In genomic region chr17:79832211-79833109, GRCh38 we compare ENCODE assay signal across 8 cellular contexts. TPM values are rescaled to one million over a fixed set of nuclear protein-coding genes. Genes with fewer than 3 reads are reported as not detected.
DNase-seq lines count a peak whose midpoint lies in the region; ATAC-seq and TF ChIP-seq lines count a peak whose summit lies in the region.

No MANE protein-coding gene starts in this region.

- DNase-seq in HL-60 (ENCODE audit: low read depth in 1 of 2, low spot score in 1 of 2), result peak in 1 of 2 experiments; percentile 47
- DNase-seq in amniotic epithelial cell (ENCODE audit: low read depth), result peak; percentile 47
- peak; percentile 67 for DNase-seq in sigmoid colon
- no peak for DNase-seq in DMS79 (lab: John Stamatoyannopoulos, UW)
- DNase-seq in putamen (ENCODE audit: low spot score), result no peak

- no peaks in the 10 kb centered on the region for H3K36me3 ChIP-seq in iPS-20b (ENCODE audit: insufficient read depth, low read depth, low read length)
- peaks cover 9 to 26% (median 16%) of the 10 kb centered on the region in 4 donors for H3K36me3 ChIP-seq in sigmoid colon

- no peak for ATAC-seq in HG03097 (IDR thresholded peaks at IDR 0.05; ENCODE audit: low FRiP score, unreplicated experiment)
- ATAC-seq in GM19328 (IDR thresholded peaks at IDR 0.05; ENCODE audit: unreplicated experiment), result no peak

- H3K27me3 ChIP-seq in HL-60 (ENCODE audit: insufficient read depth, poor library complexity, severe bottlenecking), result no peaks in the 10 kb centered on the region
- H3K27me3 ChIP-seq in iPS-20b (ENCODE audit: insufficient read depth, low read length), result peaks cover 100% of the 10 kb centered on the region
- peaks cover 0 to 31% (median 15%) of the 10 kb centered on the region in 3 donors for H3K27me3 ChIP-seq in sigmoid colon

- H3K4me3 ChIP-seq in HL-60 (replicated peaks; ENCODE audit: insufficient read depth, low read length) (no peak overlapping the region; the same call in 1 of the 2 replicates), iPS-20b (ENCODE audit: low read length) (peak overlapping the region; percentile 35; the same call in 1 of the 2 replicates), sigmoid colon (peak overlapping the region in 2 of 4 donors; percentile 35 to 38)

- H3K9me3 ChIP-seq in iPS-20b (ENCODE audit: insufficient read depth, low read depth, low read length), result peaks cover 3% of the 10 kb centered on the region; the same call in 1 of the 2 replicates
- no peaks in the 10 kb centered on the region for H3K9me3 ChIP-seq in sigmoid colon

- H3K27ac ChIP-seq in HL-60 (replicated peaks), result peak overlapping the region; percentile 6; the same call in 1 of the 2 replicates
- no peak overlapping the region for H3K27ac ChIP-seq in iPS-20b (ENCODE audit: low read length)
- H3K27ac ChIP-seq in sigmoid colon, result peak overlapping the region in 3 of 4 donors; percentile 18 to 64 (median 51)

- 12 to 28% methylated on average over 73 of the region's 73 CpGs for WGBS in sigmoid colon, 2 donors

- TF ChIP-seq CTCF in HL-60 (IDR thresholded peaks at IDR 0.05; ENCODE audit: insufficient read depth, low read length), result no peak
- TF ChIP-seq CTCF in sigmoid colon (IDR thresholded peaks at IDR 0.05), result no peak

- no peak overlapping the region for H3K9ac ChIP-seq in iPS-20b (ENCODE audit: low read depth, low read length)

- no peak for TF ChIP-seq EP300 in sigmoid colon (IDR thresholded peaks at IDR 0.05)

- TF ChIP-seq POLR2A in sigmoid colon (IDR thresholded peaks at IDR 0.05), result no peak

- H3K4me1 ChIP-seq in iPS-20b (ENCODE audit: insufficient read depth, low read length), result peaks cover 20% of the 10 kb centered on the region; the same call in 1 of the 2 replicates
- peaks cover 0 to 42% (median 38%) of the 10 kb centered on the region in 4 donors for H3K4me1 ChIP-seq in sigmoid colon

- intact Hi-C loops in sigmoid colon (cut with DNase I), result no loop called here

RNA-seq across cellular contexts. Expression of gene CBX4, which starts 6.8 kb away (rescaled TPM):
- 1 to 10 TPM; 6.1 to 9.8 (median 7.5) TPM for total RNA-seq in sigmoid colon
- polyA plus RNA-seq in sigmoid colon, result 10 to 100 TPM in 1 of 3 donors, 1 to 10 TPM in 2; 3.5 to 14.2 (median 8.4) TPM

RNA-seq across cellular contexts. Expression of gene CBX8, which starts 35.6 kb away (rescaled TPM):
- total RNA-seq in sigmoid colon, result 1 to 10 TPM in 2 of 4 donors, under 1 TPM in 2; 0.28 to 1.8 (median 1.2) TPM
- 1 to 10 TPM; 2.4 to 5.6 (median 4.9) TPM for polyA plus RNA-seq in sigmoid colon

RNA-seq across cellular contexts. Expression of gene CBX2, which starts 54.5 kb away (rescaled TPM):
- under 1 TPM in 3 of 4 donors, not detected in 1; 0.33 to 0.95 (median 0.36) TPM for total RNA-seq in sigmoid colon
- polyA plus RNA-seq in sigmoid colon, result 1 to 10 TPM in 1 of 3 donors, under 1 TPM in 2; under 0.01 to 2.0 (median 0.23) TPM

Comparison
In these comparisons a context has a peak if more than half of its experiments do, and no peak if none do; other contexts are left out.
1. DNase-seq: peak in amniotic epithelial cell (single experiment) and sigmoid colon (single experiment); none in DMS79 (single experiment) and putamen (single experiment).